In the genomic region with DNA sequence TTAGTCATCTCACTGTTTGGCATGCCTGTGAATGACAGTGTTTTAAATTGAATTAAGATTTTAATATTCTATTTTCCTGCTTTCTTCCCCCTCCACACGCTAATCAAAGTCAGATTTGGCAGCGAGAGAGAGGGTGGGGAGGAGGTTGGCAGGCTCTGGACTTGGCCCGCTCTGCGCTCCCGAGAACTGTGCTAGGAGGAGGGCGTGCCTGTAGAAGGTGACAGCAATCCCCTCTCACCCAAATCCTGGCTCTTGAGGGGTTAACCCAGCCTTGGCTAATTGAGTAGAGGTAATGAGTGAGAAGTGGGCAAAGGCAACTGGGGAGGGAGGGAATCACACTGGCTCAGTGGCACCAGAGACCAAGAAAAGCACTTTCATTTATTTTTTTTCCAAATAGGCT, we compare ENCODE assay signal across 1 cellular context.
TF ChIP-seq lines count a peak whose summit lies in the region.

No MANE protein-coding gene starts in this region.

TF ChIP-seq in H1, 55 proteins besides CTCF, POLR2A, EP300 and RAD21 (continued from another document):
- TF ChIP-seq CREB1 (IDR thresholded peaks at IDR 0.05) (no peak), RXRA (IDR thresholded peaks at IDR 0.05; ENCODE audit: insufficient read depth, low read depth, low read length) (no peak), SIN3A (conservative IDR thresholded peaks at IDR 0.05 in 1 of 2, IDR thresholded peaks at IDR 0.05 in 1 of 2; ENCODE audit: low read depth in 1 of 2, low read length in 2 of 2) (no peak), POU5F1 (IDR thresholded peaks at IDR 0.05; ENCODE audit: low read depth, low read length) (no peak), FOSL1 (IDR thresholded peaks at IDR 0.05; ENCODE audit: insufficient read depth, low read depth, low read length) (no peak), CHD7 (IDR thresholded peaks at IDR 0.05; ENCODE audit: insufficient replicate concordance, low read length) (no peak), SIRT6 (IDR thresholded peaks at IDR 0.05; ENCODE audit: low read length) (no peak), CHD2 (IDR thresholded peaks at IDR 0.05; ENCODE audit: low read length) (no peak), EGR1 (IDR thresholded peaks at IDR 0.05; ENCODE audit: borderline replicate concordance, low read depth, low read length) (no peak), NRF1 (IDR thresholded peaks at IDR 0.05; ENCODE audit: low read depth, low read length) (no peak), SIX5 (IDR thresholded peaks at IDR 0.05; ENCODE audit: low read depth, low read length) (no peak), KDM5A (IDR thresholded peaks at IDR 0.05; ENCODE audit: low read length) (no peak)
- TF ChIP-seq, protein P1, sequence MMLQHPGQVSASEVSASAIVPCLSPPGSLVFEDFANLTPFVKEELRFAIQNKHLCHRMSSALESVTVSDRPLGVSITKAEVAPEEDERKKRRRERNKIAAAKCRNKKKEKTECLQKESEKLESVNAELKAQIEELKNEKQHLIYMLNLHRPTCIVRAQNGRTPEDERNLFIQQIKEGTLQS (IDR thresholded peaks at IDR 0.05; ENCODE audit: insufficient read depth, low read depth, low read length): no peak
TF ChIP-seq in H1: peak in this region for 0.
